ENCODE assay signal across 28 cellular contexts in the genomic region with DNA sequence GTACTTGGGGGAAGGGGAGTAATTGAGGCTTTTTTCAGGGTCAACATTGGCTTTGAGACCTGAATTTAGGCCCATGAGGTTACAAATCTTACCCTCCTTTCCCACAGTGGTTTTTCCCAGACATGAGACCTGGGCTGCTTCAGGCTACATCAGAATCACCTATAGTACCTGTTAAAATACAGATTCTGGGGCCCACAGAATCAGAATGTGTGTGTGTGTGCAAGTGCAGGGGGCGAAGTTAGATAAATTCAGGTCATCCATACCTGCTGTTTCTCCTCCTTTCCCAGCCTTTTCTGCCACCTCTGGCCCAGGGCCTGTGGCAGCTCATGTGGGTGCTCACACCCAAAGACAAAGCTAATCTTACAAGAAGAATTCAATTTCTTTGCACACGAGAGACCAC.
"Had no signal": no experiment of that assay in that cellular context is flagged by ENCODE, and none has a peak within 500 bp of the region (broad histone marks: within the 10 kb centered on the region; RNA-seq: fewer than 3 reads in every experiment).

No MANE protein-coding gene starts in this region.

- DNase-seq: activated B cell treated with CpG ODN at 0.5 μM for 24 hours; activated CD4-positive, alpha-beta T cell treated with anti-CD3 and anti-CD28 coated beads for 48 hours; activated CD4-positive, alpha-beta T cell treated with anti-CD3 and anti-CD28 coated beads, Interleukin-2, amount 50 U/mL, for 1 hour; activated CD4-positive, alpha-beta T cell treated with anti-CD3 and anti-CD28 coated beads, Interleukin-2, amount 50 U/mL, for 48 hours; activated CD8-positive, alpha-beta memory T cell treated with anti-CD3 and anti-CD28 coated beads for 24 hours; activated CD8-positive, alpha-beta T cell treated with anti-CD3 and anti-CD28 coated beads for 36 hours; activated effector memory CD4-positive, alpha-beta T cell treated with Interleukin-2 at 50 U/mL for 16 hours; activated gamma-delta T cell treated with Interleukin-2 at 50 U/mL for 16 hours; activated naive CD4-positive, alpha-beta T cell treated with anti-CD3 and anti-CD28 coated beads, Interleukin-2, amount 50 U/mL, for 16 hours; activated naive CD4-positive, alpha-beta T cell treated with Interleukin-2 at 50 U/mL for 16 hours; activated T-cell treated with anti-CD3 and anti-CD28 coated beads, Interleukin-2, amount 50 U/mL, for 4 hours; amniotic stem cell; anterior cingulate cortex; body of pancreas; cortex of kidney; effector CD4-positive, alpha-beta T cell; T-helper 17 cell; T1000; WERI-Rb-1 had no signal

- H3K27me3 ChIP-seq: body of pancreas had no signal

- H3K27ac ChIP-seq: body of pancreas, heart left ventricle, WERI-Rb-1 had no signal

- H3K36me3 ChIP-seq: heart left ventricle, WERI-Rb-1 had no signal

- H3K4me3 Mint-ChIP-seq: activated B cell treated with CpG ODN at 0.5 μM for 24 hours; activated CD8-positive, alpha-beta T cell treated with anti-CD3 and anti-CD28 coated beads for 36 hours; activated naive CD8-positive, alpha-beta T cell; activated T-cell treated with anti-CD3 and anti-CD28 coated beads, Interleukin-2, amount 50 U/mL, for 4 hours; activated T-helper 17 cell treated with anti-CD3 and anti-CD28 coated beads, Interleukin-2, amount 50 U/mL, for 72 hours; T-helper 2 cell treated with Interferon-gamma antibody and Interleukin-4, amounts not matched to agents 5 μg/mL and 100 μg/mL, for 36 hours had no signal

- ATAC-seq: activated CD4-positive, CD25-positive, alpha-beta regulatory T cell treated with anti-CD3 and anti-CD28 coated beads, Interleukin-2, amount 50 U/mL, for 24 hours; activated CD8-positive, alpha-beta T cell treated with anti-CD3 and anti-CD28 coated beads for 36 hours; activated T-cell treated with anti-CD3 and anti-CD28 coated beads, Interleukin-2, amount 50 U/mL, for 4 hours; activated T-helper 17 cell treated with anti-CD3 and anti-CD28 coated beads, Interleukin-2, amount 50 U/mL, for 72 hours; body of pancreas; T-helper 17 cell had no signal

- H3K9me3 ChIP-seq: body of pancreas, heart left ventricle had no signal

- H3K9me3 Mint-ChIP-seq: activated B cell treated with CpG ODN at 0.5 μM for 24 hours; activated CD8-positive, alpha-beta T cell treated with anti-CD3 and anti-CD28 coated beads for 36 hours; activated T-cell treated with anti-CD3 and anti-CD28 coated beads, Interleukin-2, amount 50 U/mL, for 4 hours; activated T-helper 17 cell treated with anti-CD3 and anti-CD28 coated beads, Interleukin-2, amount 50 U/mL, for 72 hours; T-helper 2 cell treated with Interferon-gamma antibody and Interleukin-4, amounts not matched to agents 5 μg/mL and 100 μg/mL, for 36 hours had no signal

- H3K27ac Mint-ChIP-seq: activated B cell treated with CpG ODN at 0.5 μM for 24 hours; activated CD8-positive, alpha-beta T cell treated with anti-CD3 and anti-CD28 coated beads for 36 hours; activated naive CD8-positive, alpha-beta T cell; activated T-helper 17 cell treated with anti-CD3 and anti-CD28 coated beads, Interleukin-2, amount 50 U/mL, for 72 hours; T-helper 17 cell; T-helper 2 cell treated with Interferon-gamma antibody and Interleukin-4, amounts not matched to agents 5 μg/mL and 100 μg/mL, for 36 hours had no signal

- H3K4me3 ChIP-seq: body of pancreas, heart left ventricle had no signal

- H3K36me3 Mint-ChIP-seq: activated naive CD8-positive, alpha-beta T cell had no signal

- FAIRE-seq: colon, endometrium, endothelial cell of umbilical vein, frontal cortex had no signal

- H3K4me1 ChIP-seq: body of pancreas had no signal
